ENCODE assay signal across 15 cellular contexts in genomic region chr11:124086447-124086846, GRCh38. TPM values are rescaled to one million over a fixed set of nuclear protein-coding genes. Genes with fewer than 3 reads are reported as not detected.
DNase-seq lines count a peak whose midpoint lies in the region; ATAC-seq and TF ChIP-seq lines count a peak whose summit lies in the region.
"Had no signal": no experiment of that assay in that cellular context is flagged by ENCODE, and none has a peak within 500 bp of the region (broad histone marks: within the 10 kb centered on the region; RNA-seq: fewer than 3 reads in every experiment).

No MANE protein-coding gene starts in this region.

- H3K9me3 Mint-ChIP-seq in brain: no peaks in the 10 kb centered on the region

- H4K20me1 ChIP-seq in GM23248 (ENCODE audit: insufficient read depth): no peaks in the 10 kb centered on the region

- no peaks in the 10 kb centered on the region for H3K36me3 Mint-ChIP-seq in brain
- H3K36me3 Mint-ChIP-seq: activated CD8-positive, alpha-beta memory T cell treated with anti-CD3 and anti-CD28 coated beads, Interleukin-2, amount 10 ng/mL, durations not matched to agents 7 days and 5 days; activated naive CD8-positive, alpha-beta T cell had no signal

- in situ Hi-C loops in ACHN (cut with HindIII; ENCODE audit: low pct_ligation_motif_present, low pct_unique_long_range_greater_than_20kb, low sequenced_read_pairs) (no loop called here), GM23248 (cut with MboI) (no loop called here)

- H3K9me3 ChIP-seq in gastroesophageal sphincter (no peaks in the 10 kb centered on the region), GM23248 (ENCODE audit: low read depth) (no peaks in the 10 kb centered on the region)
- H3K9me3 ChIP-seq: stomach had no signal

- TF ChIP-seq EP300 in gastroesophageal sphincter (IDR thresholded peaks at IDR 0.05): no peak

- TF ChIP-seq POLR2A in gastroesophageal sphincter (IDR thresholded peaks at IDR 0.05): no peak

- no peaks in the 10 kb centered on the region for H3K79me2 ChIP-seq in GM23248 (ENCODE audit: insufficient read depth)

- TF ChIP-seq CTCF in brain (conservative IDR thresholded peaks at IDR 0.05) (no peak), gastroesophageal sphincter (IDR thresholded peaks at IDR 0.05) (no peak)

- ATAC-seq in gastroesophageal sphincter (no peak), HG02938 (IDR thresholded peaks at IDR 0.05; ENCODE audit: unreplicated experiment) (no peak)
- ATAC-seq: activated CD8-positive, alpha-beta memory T cell treated with anti-CD3 and anti-CD28 coated beads, Interleukin-2, amount 10 ng/mL, durations not matched to agents 7 days and 5 days; sciatic nerve had no signal

- H3K4me1 ChIP-seq in gastroesophageal sphincter: no peaks in the 10 kb centered on the region
- H3K4me1 ChIP-seq in GM23248 (ENCODE audit: insufficient read depth): no peaks in the 10 kb centered on the region
- H3K4me1 ChIP-seq: stomach had no signal

- H3K9me2 ChIP-seq in GM23248 (ENCODE audit: insufficient read depth): no peaks in the 10 kb centered on the region

- 17 to 19% methylated on average over 4 of the region's 4 CpGs for WGBS in gastroesophageal sphincter (ENCODE audit: low coverage in 1 of 2), 2 donors
- WGBS in GM23248 (ENCODE audit: low coverage in 1 of 2, low lambda C conversion rate in 2 of 2, missing lambda C conversion rate in 2 of 2), 2 experiments: 30% methylated on average over 4 of the region's 4 CpGs

- peaks cover 66% of the 10 kb centered on the region for H3K4me1 Mint-ChIP-seq in brain
- H3K4me1 Mint-ChIP-seq: activated CD8-positive, alpha-beta memory T cell treated with anti-CD3 and anti-CD28 coated beads, Interleukin-2, amount 10 ng/mL, durations not matched to agents 7 days and 5 days had no signal

- peak overlapping the region; percentile 58 to 98 (median 82) for H3K27ac Mint-ChIP-seq in brain
- H3K27ac Mint-ChIP-seq: activated CD8-positive, alpha-beta memory T cell treated with anti-CD3 and anti-CD28 coated beads, Interleukin-2, amount 10 ng/mL, durations not matched to agents 7 days and 5 days; activated naive CD8-positive, alpha-beta T cell had no signal

- H3K4me2 ChIP-seq in GM23248 (ENCODE audit: unreplicated experiment): no peak overlapping the region

- peak overlapping the region in 4 of 5 experiments; percentile 54 to 74 (median 62) for H3K4me3 Mint-ChIP-seq in brain
- H3K4me3 Mint-ChIP-seq: activated CD8-positive, alpha-beta memory T cell treated with anti-CD3 and anti-CD28 coated beads, Interleukin-2, amount 10 ng/mL, durations not matched to agents 7 days and 5 days; activated naive CD8-positive, alpha-beta T cell had no signal

- no peaks in the 10 kb centered on the region for H3K27me3 Mint-ChIP-seq in brain

- H3K4me3 ChIP-seq in gastroesophageal sphincter: no peak overlapping the region
- H3K4me3 ChIP-seq in GM23248: no peak overlapping the region
- H3K4me3 ChIP-seq: stomach had no signal

- DNase-seq in COR-L47 (lab: John Stamatoyannopoulos, UW) (peak; percentile 43), NCI-H1694 (lab: John Stamatoyannopoulos, UW) (peak; percentile 4), medulla oblongata (ENCODE audit: extremely low spot score) (peak; percentile 39), ACHN (no peak), GM23248 (no peak)
- DNase-seq: activated CD8-positive, alpha-beta memory T cell treated with anti-CD3 and anti-CD28 coated beads, Interleukin-2, amount 10 ng/mL, durations not matched to agents 7 days and 5 days; stomach had no signal

- H3K27me3 ChIP-seq in gastroesophageal sphincter: peaks cover 10% of the 10 kb centered on the region
- H3K27me3 ChIP-seq in GM23248 (replicated peaks; ENCODE audit: insufficient read depth): peaks cover 62% of the 10 kb centered on the region; the same call in 1 of the 2 replicates
- H3K27me3 ChIP-seq: stomach had no signal

- H3K36me3 ChIP-seq in gastroesophageal sphincter (no peaks in the 10 kb centered on the region), GM23248 (ENCODE audit: low read depth) (no peaks in the 10 kb centered on the region)
- H3K36me3 ChIP-seq: stomach had no signal

- no peaks in the 10 kb centered on the region for H3F3A ChIP-seq in GM23248 (ENCODE audit: insufficient read depth)

- no peak overlapping the region for H3K27ac ChIP-seq in gastroesophageal sphincter
- no peak overlapping the region for H3K27ac ChIP-seq in GM23248
- H3K27ac ChIP-seq: stomach had no signal

- no peak overlapping the region for H3K9ac ChIP-seq in GM23248

- H2AFZ ChIP-seq in GM23248: no peak overlapping the region

RNA-seq across cellular contexts. Expression of gene VWA5A, which starts 28.8 kb away (rescaled TPM):
- polyA plus RNA-seq in brain (ENCODE audit: insufficient read depth, low read depth, low replicate concordance) (6.3 TPM), GM23248 (2016; fragmentation: Nextera tagmentation; extraction: Ambion mirVana) (7.4 and 7.5 TPM in 2 replicates)
- total RNA-seq in gastroesophageal sphincter: 10 to 100 TPM; 13.4 to 23.0 (median 18.6) TPM
- 4.3 and 8.2 TPM in 2 replicates for total RNA-seq in GM23248 (2014; rRNA removed; shearing (Covaris generic))

RNA-seq across cellular contexts. Expression of gene OR10G7, which starts 45.3 kb away (rescaled TPM):
- polyA plus RNA-seq in brain (ENCODE audit: insufficient read depth, low read depth, low replicate concordance) (not detected), GM23248 (2016; fragmentation: Nextera tagmentation; extraction: Ambion mirVana) (not detected in 2 replicates)
- not detected for total RNA-seq in gastroesophageal sphincter
- total RNA-seq in GM23248 (2014; rRNA removed; shearing (Covaris generic)): not detected in 2 replicates
- total RNA-seq: activated CD8-positive, alpha-beta memory T cell treated with anti-CD3 and anti-CD28 coated beads, Interleukin-2, amount 10 ng/mL, durations not matched to agents 7 days and 5 days; myocyte; sciatic nerve; stomach had no signal
- polyA plus RNA-seq: BJ, keratinocyte, stomach had no signal

RNA-seq across cellular contexts. Expression of gene OR10G8, which starts 59.8 kb away (rescaled TPM):
- not detected for polyA plus RNA-seq in brain (ENCODE audit: insufficient read depth, low read depth, low replicate concordance)
- not detected for total RNA-seq in gastroesophageal sphincter
- total RNA-seq in GM23248 (2014; rRNA removed; shearing (Covaris generic)): not detected in 2 replicates
- polyA plus RNA-seq in GM23248 (2016; fragmentation: Nextera tagmentation; extraction: Ambion mirVana): not detected in 2 replicates
- total RNA-seq: activated CD8-positive, alpha-beta memory T cell treated with anti-CD3 and anti-CD28 coated beads, Interleukin-2, amount 10 ng/mL, durations not matched to agents 7 days and 5 days; myocyte; sciatic nerve; stomach had no signal
- polyA plus RNA-seq: BJ, keratinocyte, stomach had no signal

Comparison
In these comparisons a context has a peak if more than half of its experiments do, and no peak if none do; other contexts are left out.
1. DNase-seq: peak in COR-L47 (single experiment), NCI-H1694 (single experiment) and medulla oblongata (single experiment); none in ACHN (single experiment) and GM23248 (single experiment).